Comparison of ENCODE assay signal across 1 cellular context in the genomic region with DNA sequence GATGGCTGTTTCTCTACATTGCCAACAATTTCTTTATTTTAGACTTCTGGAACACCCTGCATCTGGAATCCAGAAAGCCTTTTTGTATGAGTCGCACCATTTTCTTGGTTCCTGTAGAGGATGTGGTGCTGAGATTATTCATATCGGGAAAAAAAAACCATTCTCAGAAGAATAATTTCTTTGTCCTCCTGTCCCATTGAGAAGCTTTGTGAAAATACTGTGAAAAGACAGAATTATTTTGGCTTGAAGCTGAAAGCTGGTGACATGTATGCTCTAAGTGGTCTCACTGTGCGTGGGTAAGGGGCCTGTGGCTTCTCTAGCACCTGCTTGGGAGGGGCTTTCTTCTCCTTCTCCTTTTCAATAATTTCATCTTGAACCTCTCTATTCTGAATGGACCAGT.
TF ChIP-seq lines count a peak whose summit lies in the region.

No MANE protein-coding gene starts in this region.

TF ChIP-seq in GM12878, 131 proteins besides CTCF, POLR2A, EP300 and RAD21 (continued from another document and continues in another):
- no peak for TF ChIP-seq IKZF1 (conservative IDR thresholded peaks at IDR 0.05)
- no peak for TF ChIP-seq KAT2A (conservative IDR thresholded peaks at IDR 0.05; ENCODE audit: control insufficient read depth, low read depth, low read length)
- TF ChIP-seq PAX8 (IDR thresholded peaks at IDR 0.05): no peak
- TF ChIP-seq BHLHE40 (IDR thresholded peaks at IDR 0.05; ENCODE audit: borderline replicate concordance in 1 of 2, low read depth in 2 of 2, low read length in 1 of 2): no peak; a peak in 1 of 4 replicates
- TF ChIP-seq, protein P1, sequence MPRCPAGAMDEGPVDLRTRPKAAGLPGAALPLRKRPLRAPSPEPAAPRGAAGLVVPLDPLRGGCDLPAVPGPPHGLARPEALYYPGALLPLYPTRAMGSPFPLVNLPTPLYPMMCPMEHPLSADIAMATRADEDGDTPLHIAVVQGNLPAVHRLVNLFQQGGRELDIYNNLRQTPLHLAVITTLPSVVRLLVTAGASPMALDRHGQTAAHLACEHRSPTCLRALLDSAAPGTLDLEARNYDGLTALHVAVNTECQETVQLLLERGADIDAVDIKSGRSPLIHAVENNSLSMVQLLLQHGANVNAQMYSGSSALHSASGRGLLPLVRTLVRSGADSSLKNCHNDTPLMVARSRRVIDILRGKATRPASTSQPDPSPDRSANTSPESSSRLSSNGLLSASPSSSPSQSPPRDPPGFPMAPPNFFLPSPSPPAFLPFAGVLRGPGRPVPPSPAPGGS (IDR thresholded peaks at IDR 0.05; ENCODE audit: borderline replicate concordance, insufficient read depth, low read depth, low read length, poor library complexity, severe bottlenecking): no peak
- no peak for TF ChIP-seq POU2F2 (IDR thresholded peaks at IDR 0.05; ENCODE audit: borderline replicate concordance, low read depth, low read length)
- no peak for TF ChIP-seq POLR2AphosphoS2 (IDR thresholded peaks at IDR 0.05; ENCODE audit: low read depth, low read length)
- TF ChIP-seq, protein P2, sequence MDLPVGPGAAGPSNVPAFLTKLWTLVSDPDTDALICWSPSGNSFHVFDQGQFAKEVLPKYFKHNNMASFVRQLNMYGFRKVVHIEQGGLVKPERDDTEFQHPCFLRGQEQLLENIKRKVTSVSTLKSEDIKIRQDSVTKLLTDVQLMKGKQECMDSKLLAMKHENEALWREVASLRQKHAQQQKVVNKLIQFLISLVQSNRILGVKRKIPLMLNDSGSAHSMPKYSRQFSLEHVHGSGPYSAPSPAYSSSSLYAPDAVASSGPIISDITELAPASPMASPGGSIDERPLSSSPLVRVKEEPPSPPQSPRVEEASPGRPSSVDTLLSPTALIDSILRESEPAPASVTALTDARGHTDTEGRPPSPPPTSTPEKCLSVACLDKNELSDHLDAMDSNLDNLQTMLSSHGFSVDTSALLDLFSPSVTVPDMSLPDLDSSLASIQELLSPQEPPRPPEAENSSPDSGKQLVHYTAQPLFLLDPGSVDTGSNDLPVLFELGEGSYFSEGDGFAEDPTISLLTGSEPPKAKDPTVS (IDR thresholded peaks at IDR 0.05; ENCODE audit: low read depth, low read length): no peak
- TF ChIP-seq RUNX3 (IDR thresholded peaks at IDR 0.05; ENCODE audit: low read length): peak; percentile 84
- TF ChIP-seq MEF2A (IDR thresholded peaks at IDR 0.05; ENCODE audit: insufficient read depth, low read depth, low read length): no peak
- TF ChIP-seq ZNF384 (IDR thresholded peaks at IDR 0.05; ENCODE audit: borderline replicate concordance, low read depth, low read length): 0 out of 2 replicates have a peak, but pooled peaks have one; percentile 32
- no peak for TF ChIP-seq ZSCAN29 (IDR thresholded peaks at IDR 0.05)
- no peak for TF ChIP-seq SREBF2 (IDR thresholded peaks at IDR 0.05; ENCODE audit: low read length)
- no peak for TF ChIP-seq BACH1 (IDR thresholded peaks at IDR 0.05; ENCODE audit: borderline replicate concordance)
- peak; percentile 42; the same call in 1 of the 2 replicates for TF ChIP-seq FOXM1 (IDR thresholded peaks at IDR 0.05; ENCODE audit: low read depth, low read length)
- TF ChIP-seq STAT3 (IDR thresholded peaks at IDR 0.05; ENCODE audit: low read depth, low read length): no peak
- TF ChIP-seq SMAD5 (IDR thresholded peaks at IDR 0.05; ENCODE audit: low read depth): no peak
- TF ChIP-seq, protein P3, sequence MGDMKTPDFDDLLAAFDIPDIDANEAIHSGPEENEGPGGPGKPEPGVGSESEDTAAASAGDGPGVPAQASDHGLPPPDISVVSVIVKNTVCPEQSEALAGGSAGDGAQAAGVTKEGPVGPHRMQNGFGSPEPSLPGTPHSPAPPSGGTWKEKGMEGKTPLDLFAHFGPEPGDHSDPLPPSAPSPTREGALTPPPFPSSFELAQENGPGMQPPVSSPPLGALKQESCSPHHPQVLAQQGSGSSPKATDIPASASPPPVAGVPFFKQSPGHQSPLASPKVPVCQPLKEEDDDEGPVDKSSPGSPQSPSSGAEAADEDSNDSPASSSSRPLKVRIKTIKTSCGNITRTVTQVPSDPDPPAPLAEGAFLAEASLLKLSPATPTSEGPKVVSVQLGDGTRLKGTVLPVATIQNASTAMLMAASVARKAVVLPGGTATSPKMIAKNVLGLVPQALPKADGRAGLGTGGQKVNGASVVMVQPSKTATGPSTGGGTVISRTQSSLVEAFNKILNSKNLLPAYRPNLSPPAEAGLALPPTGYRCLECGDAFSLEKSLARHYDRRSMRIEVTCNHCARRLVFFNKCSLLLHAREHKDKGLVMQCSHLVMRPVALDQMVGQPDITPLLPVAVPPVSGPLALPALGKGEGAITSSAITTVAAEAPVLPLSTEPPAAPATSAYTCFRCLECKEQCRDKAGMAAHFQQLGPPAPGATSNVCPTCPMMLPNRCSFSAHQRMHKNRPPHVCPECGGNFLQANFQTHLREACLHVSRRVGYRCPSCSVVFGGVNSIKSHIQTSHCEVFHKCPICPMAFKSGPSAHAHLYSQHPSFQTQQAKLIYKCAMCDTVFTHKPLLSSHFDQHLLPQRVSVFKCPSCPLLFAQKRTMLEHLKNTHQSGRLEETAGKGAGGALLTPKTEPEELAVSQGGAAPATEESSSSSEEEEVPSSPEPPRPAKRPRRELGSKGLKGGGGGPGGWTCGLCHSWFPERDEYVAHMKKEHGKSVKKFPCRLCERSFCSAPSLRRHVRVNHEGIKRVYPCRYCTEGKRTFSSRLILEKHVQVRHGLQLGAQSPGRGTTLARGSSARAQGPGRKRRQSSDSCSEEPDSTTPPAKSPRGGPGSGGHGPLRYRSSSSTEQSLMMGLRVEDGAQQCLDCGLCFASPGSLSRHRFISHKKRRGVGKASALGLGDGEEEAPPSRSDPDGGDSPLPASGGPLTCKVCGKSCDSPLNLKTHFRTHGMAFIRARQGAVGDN (IDR thresholded peaks at IDR 0.05): no peak
- no peak for TF ChIP-seq HDAC2 (IDR thresholded peaks at IDR 0.05)
- TF ChIP-seq PAX5 (IDR thresholded peaks at IDR 0.05; ENCODE audit: borderline replicate concordance, low read depth, low read length): no peak
- TF ChIP-seq CHD2 (IDR thresholded peaks at IDR 0.05; ENCODE audit: borderline replicate concordance, low read depth, low read length): peak; percentile 23; the same call in 1 of the 2 replicates
- TF ChIP-seq RELA (IDR thresholded peaks at IDR 0.05; ENCODE audit: borderline replicate concordance, partially characterized antibody): no peak
- TF ChIP-seq, protein P4, sequence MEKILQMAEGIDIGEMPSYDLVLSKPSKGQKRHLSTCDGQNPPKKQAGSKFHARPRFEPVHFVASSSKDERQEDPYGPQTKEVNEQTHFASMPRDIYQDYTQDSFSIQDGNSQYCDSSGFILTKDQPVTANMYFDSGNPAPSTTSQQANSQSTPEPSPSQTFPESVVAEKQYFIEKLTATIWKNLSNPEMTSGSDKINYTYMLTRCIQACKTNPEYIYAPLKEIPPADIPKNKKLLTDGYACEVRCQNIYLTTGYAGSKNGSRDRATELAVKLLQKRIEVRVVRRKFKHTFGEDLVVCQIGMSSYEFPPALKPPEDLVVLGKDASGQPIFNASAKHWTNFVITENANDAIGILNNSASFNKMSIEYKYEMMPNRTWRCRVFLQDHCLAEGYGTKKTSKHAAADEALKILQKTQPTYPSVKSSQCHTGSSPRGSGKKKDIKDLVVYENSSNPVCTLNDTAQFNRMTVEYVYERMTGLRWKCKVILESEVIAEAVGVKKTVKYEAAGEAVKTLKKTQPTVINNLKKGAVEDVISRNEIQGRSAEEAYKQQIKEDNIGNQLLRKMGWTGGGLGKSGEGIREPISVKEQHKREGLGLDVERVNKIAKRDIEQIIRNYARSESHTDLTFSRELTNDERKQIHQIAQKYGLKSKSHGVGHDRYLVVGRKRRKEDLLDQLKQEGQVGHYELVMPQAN (conservative IDR thresholded peaks at IDR 0.05): no peak
- TF ChIP-seq, protein P5, sequence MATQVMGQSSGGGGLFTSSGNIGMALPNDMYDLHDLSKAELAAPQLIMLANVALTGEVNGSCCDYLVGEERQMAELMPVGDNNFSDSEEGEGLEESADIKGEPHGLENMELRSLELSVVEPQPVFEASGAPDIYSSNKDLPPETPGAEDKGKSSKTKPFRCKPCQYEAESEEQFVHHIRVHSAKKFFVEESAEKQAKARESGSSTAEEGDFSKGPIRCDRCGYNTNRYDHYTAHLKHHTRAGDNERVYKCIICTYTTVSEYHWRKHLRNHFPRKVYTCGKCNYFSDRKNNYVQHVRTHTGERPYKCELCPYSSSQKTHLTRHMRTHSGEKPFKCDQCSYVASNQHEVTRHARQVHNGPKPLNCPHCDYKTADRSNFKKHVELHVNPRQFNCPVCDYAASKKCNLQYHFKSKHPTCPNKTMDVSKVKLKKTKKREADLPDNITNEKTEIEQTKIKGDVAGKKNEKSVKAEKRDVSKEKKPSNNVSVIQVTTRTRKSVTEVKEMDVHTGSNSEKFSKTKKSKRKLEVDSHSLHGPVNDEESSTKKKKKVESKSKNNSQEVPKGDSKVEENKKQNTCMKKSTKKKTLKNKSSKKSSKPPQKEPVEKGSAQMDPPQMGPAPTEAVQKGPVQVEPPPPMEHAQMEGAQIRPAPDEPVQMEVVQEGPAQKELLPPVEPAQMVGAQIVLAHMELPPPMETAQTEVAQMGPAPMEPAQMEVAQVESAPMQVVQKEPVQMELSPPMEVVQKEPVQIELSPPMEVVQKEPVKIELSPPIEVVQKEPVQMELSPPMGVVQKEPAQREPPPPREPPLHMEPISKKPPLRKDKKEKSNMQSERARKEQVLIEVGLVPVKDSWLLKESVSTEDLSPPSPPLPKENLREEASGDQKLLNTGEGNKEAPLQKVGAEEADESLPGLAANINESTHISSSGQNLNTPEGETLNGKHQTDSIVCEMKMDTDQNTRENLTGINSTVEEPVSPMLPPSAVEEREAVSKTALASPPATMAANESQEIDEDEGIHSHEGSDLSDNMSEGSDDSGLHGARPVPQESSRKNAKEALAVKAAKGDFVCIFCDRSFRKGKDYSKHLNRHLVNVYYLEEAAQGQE (IDR thresholded peaks at IDR 0.05; ENCODE audit: low read depth, low read length): no peak
- TF ChIP-seq MTA3 (IDR thresholded peaks at IDR 0.05; ENCODE audit: borderline replicate concordance, low read length): no peak
- 0 out of 2 replicates have a peak, but pooled peaks have one; percentile 50 for TF ChIP-seq CBX5 (IDR thresholded peaks at IDR 0.05; ENCODE audit: low read depth)
- TF ChIP-seq, protein P6, sequence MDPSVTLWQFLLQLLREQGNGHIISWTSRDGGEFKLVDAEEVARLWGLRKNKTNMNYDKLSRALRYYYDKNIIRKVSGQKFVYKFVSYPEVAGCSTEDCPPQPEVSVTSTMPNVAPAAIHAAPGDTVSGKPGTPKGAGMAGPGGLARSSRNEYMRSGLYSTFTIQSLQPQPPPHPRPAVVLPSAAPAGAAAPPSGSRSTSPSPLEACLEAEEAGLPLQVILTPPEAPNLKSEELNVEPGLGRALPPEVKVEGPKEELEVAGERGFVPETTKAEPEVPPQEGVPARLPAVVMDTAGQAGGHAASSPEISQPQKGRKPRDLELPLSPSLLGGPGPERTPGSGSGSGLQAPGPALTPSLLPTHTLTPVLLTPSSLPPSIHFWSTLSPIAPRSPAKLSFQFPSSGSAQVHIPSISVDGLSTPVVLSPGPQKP (IDR thresholded peaks at IDR 0.05; ENCODE audit: low read depth, low read length): no peak
- TF ChIP-seq, protein P7, sequence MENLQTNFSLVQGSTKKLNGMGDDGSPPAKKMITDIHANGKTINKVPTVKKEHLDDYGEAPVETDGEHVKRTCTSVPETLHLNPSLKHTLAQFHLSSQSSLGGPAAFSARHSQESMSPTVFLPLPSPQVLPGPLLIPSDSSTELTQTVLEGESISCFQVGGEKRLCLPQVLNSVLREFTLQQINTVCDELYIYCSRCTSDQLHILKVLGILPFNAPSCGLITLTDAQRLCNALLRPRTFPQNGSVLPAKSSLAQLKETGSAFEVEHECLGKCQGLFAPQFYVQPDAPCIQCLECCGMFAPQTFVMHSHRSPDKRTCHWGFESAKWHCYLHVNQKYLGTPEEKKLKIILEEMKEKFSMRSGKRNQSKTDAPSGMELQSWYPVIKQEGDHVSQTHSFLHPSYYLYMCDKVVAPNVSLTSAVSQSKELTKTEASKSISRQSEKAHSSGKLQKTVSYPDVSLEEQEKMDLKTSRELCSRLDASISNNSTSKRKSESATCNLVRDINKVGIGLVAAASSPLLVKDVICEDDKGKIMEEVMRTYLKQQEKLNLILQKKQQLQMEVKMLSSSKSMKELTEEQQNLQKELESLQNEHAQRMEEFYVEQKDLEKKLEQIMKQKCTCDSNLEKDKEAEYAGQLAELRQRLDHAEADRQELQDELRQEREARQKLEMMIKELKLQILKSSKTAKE (IDR thresholded peaks at IDR 0.05; ENCODE audit: low read depth, poor library complexity, severe bottlenecking): peak; percentile 55
- TF ChIP-seq, protein P8, sequence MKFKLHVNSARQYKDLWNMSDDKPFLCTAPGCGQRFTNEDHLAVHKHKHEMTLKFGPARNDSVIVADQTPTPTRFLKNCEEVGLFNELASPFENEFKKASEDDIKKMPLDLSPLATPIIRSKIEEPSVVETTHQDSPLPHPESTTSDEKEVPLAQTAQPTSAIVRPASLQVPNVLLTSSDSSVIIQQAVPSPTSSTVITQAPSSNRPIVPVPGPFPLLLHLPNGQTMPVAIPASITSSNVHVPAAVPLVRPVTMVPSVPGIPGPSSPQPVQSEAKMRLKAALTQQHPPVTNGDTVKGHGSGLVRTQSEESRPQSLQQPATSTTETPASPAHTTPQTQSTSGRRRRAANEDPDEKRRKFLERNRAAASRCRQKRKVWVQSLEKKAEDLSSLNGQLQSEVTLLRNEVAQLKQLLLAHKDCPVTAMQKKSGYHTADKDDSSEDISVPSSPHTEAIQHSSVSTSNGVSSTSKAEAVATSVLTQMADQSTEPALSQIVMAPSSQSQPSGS (IDR thresholded peaks at IDR 0.05; ENCODE audit: low read length): peak; percentile 82
- no peak for TF ChIP-seq SUPT20H (IDR thresholded peaks at IDR 0.05; ENCODE audit: borderline replicate concordance, control insufficient read depth, low read depth, low read length)
- TF ChIP-seq MYC (IDR thresholded peaks at IDR 0.05; ENCODE audit: insufficient read depth, insufficient read length, insufficient replicate concordance, low read length, severe bottlenecking): no peak
- TF ChIP-seq ASH2L (IDR thresholded peaks at IDR 0.05; ENCODE audit: borderline replicate concordance, low read depth): no peak
- TF ChIP-seq TCF12 (IDR thresholded peaks at IDR 0.05; ENCODE audit: low read depth, low read length): peak; percentile 65; the same call in 1 of the 2 replicates
- TF ChIP-seq ZNF207 (IDR thresholded peaks at IDR 0.05; ENCODE audit: borderline replicate concordance): no peak
- TF ChIP-seq NR2C1 (IDR thresholded peaks at IDR 0.05): no peak
- TF ChIP-seq BRCA1 (IDR thresholded peaks at IDR 0.05; ENCODE audit: low read depth, low read length): no peak
- TF ChIP-seq, protein P9, sequence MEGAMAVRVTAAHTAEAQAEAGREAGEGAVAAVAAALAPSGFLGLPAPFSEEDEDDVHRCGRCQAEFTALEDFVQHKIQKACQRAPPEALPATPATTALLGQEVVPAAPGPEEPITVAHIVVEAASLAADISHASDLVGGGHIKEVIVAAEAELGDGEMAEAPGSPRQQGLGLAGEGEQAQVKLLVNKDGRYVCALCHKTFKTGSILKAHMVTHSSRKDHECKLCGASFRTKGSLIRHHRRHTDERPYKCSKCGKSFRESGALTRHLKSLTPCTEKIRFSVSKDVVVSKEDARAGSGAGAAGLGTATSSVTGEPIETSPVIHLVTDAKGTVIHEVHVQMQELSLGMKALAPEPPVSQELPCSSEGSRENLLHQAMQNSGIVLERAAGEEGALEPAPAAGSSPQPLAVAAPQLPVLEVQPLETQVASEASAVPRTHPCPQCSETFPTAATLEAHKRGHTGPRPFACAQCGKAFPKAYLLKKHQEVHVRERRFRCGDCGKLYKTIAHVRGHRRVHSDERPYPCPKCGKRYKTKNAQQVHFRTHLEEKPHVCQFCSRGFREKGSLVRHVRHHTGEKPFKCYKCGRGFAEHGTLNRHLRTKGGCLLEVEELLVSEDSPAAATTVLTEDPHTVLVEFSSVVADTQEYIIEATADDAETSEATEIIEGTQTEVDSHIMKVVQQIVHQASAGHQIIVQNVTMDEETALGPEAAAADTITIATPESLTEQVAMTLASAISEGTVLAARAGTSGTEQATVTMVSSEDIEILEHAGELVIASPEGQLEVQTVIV (IDR thresholded peaks at IDR 0.05; ENCODE audit: borderline replicate concordance, partially characterized antibody): no peak
- no peak for TF ChIP-seq HDAC6 (IDR thresholded peaks at IDR 0.05; ENCODE audit: unreplicated experiment)
